ENCODE assay signal across 19 cellular contexts in the genomic region with DNA sequence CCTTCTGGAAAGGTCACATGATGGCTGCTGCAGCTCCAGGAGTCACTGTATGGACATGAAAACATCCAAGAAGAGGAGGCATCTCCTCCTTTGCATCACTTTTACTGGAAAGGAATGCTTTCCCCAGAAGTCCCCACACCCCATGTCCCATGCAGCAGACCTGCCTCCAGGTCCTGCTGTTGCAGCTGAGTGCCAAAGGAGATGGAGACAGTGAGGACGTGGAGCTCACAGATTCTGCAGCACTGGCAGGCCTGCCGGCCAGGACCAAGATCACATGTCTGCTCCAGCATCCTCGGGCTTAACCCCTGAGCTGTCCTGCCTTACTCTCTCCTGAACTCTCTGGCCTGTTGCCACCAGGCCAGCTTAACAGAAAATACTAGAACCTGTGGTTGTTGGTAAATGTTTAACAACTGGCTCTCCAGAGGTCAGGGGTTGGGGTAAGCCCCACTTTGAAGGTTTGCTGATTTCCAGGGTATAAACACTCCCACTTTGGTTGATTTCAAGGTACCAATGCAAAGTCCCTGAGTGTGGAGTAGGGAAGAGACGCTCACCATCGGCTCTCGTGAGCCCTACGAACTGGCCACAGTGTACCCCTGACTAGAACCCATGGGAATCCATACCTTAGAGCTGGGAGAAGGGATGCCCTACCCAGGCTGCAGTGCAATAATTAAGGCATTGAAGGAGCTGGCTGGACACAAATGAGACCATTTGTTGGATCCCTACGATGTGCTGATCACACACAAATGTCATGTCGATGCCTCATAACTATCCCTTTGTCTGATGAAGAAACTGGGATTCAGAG.
"Had no signal": no experiment of that assay in that cellular context is flagged by ENCODE, and none has a peak within 500 bp of the region (broad histone marks: within the 10 kb centered on the region; RNA-seq: fewer than 3 reads in every experiment).

No MANE protein-coding gene starts in this region.

- H3K9ac ChIP-seq: SK-N-SH had no signal

- H3K4me1 ChIP-seq: esophagus muscularis mucosa, prostate gland, upper lobe of left lung had no signal

- H3K4me3 Mint-ChIP-seq: activated CD4-positive, alpha-beta memory T cell treated with anti-CD3 and anti-CD28 coated beads, Interleukin-2, amount 10 ng/mL, durations not matched to agents 7 days and 5 days; activated naive CD4-positive, alpha-beta T cell treated with anti-CD3 and anti-CD28 coated beads for 36 hours; nephron; stimulated activated naive CD8-positive, alpha-beta T cell treated with anti-CD3 and anti-CD28 coated beads, Interleukin-15, amount 100 ng/mL, for 72 hours; T-cell had no signal

- H3K9me3 ChIP-seq: esophagus muscularis mucosa, left ventricle myocardium inferior, prostate gland, SK-N-SH, upper lobe of left lung had no signal

- H3K9me3 Mint-ChIP-seq: stimulated activated naive CD8-positive, alpha-beta T cell treated with anti-CD3 and anti-CD28 coated beads, Interleukin-15, amount 100 ng/mL, for 72 hours; T-cell had no signal

- H3K36me3 Mint-ChIP-seq: T-cell had no signal

- H3K36me3 ChIP-seq: cardiac muscle cell, esophagus muscularis mucosa, left ventricle myocardium inferior, prostate gland, upper lobe of left lung had no signal

- ATAC-seq: right cardiac atrium; stimulated activated naive CD8-positive, alpha-beta T cell treated with anti-CD3 and anti-CD28 coated beads, Interleukin-15, amount 100 ng/mL, for 72 hours; T-cell had no signal

- H3K4me1 Mint-ChIP-seq: nephron had no signal

- H3K27me3 ChIP-seq: cardiac muscle cell, esophagus muscularis mucosa, hepatocyte, upper lobe of left lung had no signal

- H3K27ac Mint-ChIP-seq: activated CD4-positive, alpha-beta memory T cell treated with anti-CD3 and anti-CD28 coated beads, Interleukin-2, amount 10 ng/mL, durations not matched to agents 7 days and 5 days; activated naive CD4-positive, alpha-beta T cell treated with anti-CD3 and anti-CD28 coated beads for 36 hours; nephron; T-cell had no signal

- DNase-seq: activated CD4-positive, alpha-beta memory T cell treated with anti-CD3 and anti-CD28 coated beads, Interleukin-2, amount 10 ng/mL, durations not matched to agents 7 days and 5 days; activated naive CD4-positive, alpha-beta T cell treated with anti-CD3 and anti-CD28 coated beads for 36 hours; islet precursor cell; left ventricle myocardium inferior; mesenchymal stem cell; nucleus accumbens; right cardiac atrium; SK-N-SH; small intestine; stimulated activated CD4-positive, alpha-beta T cell treated with anti-CD3 and anti-CD28 coated beads, Interleukin-4, amount 100 ng/mL, for 4 hours; stimulated activated naive CD8-positive, alpha-beta T cell treated with anti-CD3 and anti-CD28 coated beads, Interleukin-15, amount 100 ng/mL, for 72 hours; T-cell; T-helper 9 cell had no signal

- H3K4me3 ChIP-seq: cardiac muscle cell, esophagus muscularis mucosa, hepatocyte, left ventricle myocardium inferior, prostate gland, upper lobe of left lung had no signal

- H3K27ac ChIP-seq: cardiac muscle cell, esophagus muscularis mucosa, hepatocyte, left ventricle myocardium inferior, prostate gland, upper lobe of left lung had no signal
